ENCODE assay signal across 8 cellular contexts in the genomic region with DNA sequence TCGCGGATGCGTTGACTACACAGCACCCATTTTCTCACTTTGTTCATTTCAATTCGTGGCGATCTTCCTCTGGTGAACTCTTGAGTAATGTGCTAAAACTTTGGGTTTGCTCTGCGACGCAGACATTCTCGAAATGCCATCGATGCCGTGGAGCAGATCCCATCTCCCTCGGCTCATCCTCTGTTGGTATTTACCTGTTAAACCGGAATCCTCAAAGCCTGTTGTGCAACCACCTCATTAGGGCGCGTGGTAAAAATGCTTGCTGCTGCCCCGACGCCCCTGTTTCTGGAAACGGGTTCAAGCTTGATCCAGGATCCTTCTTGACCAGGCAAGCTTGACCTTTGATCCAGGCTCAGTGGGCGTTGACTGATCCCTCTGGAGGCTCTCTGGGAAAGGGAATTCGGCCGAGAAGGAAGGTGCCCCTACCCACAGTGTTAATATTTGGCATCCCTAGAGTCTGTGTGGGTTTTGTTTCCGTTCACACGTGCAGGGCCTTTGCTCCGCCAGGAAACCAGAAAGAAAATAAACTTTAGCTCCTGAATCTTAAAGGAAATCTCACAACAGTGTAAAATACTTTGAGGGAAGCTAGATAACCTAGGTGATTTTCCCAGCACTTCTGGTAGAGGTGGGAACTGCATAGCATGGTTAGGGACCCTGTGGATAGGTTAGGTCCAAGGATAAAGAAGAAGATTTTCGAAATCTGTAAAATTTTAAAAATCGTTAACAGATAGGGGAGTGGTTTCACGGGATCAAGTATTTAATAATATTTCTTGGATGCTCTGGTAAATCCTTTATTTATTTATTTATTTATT. TPM values are rescaled to one million over a fixed set of nuclear protein-coding genes. Genes with fewer than 3 reads are reported as not detected.
DNase-seq lines count a peak whose midpoint lies in the region; ATAC-seq, FAIRE-seq and TF ChIP-seq lines count a peak whose summit lies in the region.

No MANE protein-coding gene starts in this region.

- H3K9me3 ChIP-seq in psoas muscle = no peaks in the 10 kb centered on the region

- peaks cover 15% of the 10 kb centered on the region for H3K36me3 Mint-ChIP-seq in activated naive CD8-positive, alpha-beta T cell treated with anti-CD3 and anti-CD28 coated beads, Interleukin-2, amount 10 ng/mL, durations not matched to agents 7 days and 5 days

- peaks cover 4% of the 10 kb centered on the region; the same call in 1 of the 2 replicates for H3K36me3 ChIP-seq in ACC112 (ENCODE audit: insufficient read depth, low read length)
- H3K36me3 ChIP-seq in psoas muscle (ENCODE audit: insufficient read depth in 1 of 2, low read depth in 1 of 2) = no peaks in the 10 kb centered on the region

- intact Hi-C loops in left ventricle myocardium superior (cut with micrococcal nuclease) = no loop called here
- intact Hi-C loops in psoas muscle (cut with DNase I) = no loop called here

- TF ChIP-seq CTCF in psoas muscle (IDR thresholded peaks at IDR 0.05) = no peak

- H3K4me3 Mint-ChIP-seq in activated naive CD8-positive, alpha-beta T cell treated with anti-CD3 and anti-CD28 coated beads, Interleukin-2, amount 10 ng/mL, durations not matched to agents 7 days and 5 days = peak overlapping the region; percentile 97

- H3K4me1 ChIP-seq in ACC112 (ENCODE audit: control insufficient read depth, insufficient read depth, low read length, unreplicated experiment) = peaks cover 26% of the 10 kb centered on the region
- H3K4me1 ChIP-seq in psoas muscle = peaks cover 55% of the 10 kb centered on the region

- H3K27me3 ChIP-seq in ACC112 (ENCODE audit: insufficient read depth, low read length) (no peaks in the 10 kb centered on the region), psoas muscle (ENCODE audit: insufficient read depth in 3 of 3, low read length in 2 of 3) (no peaks in the 10 kb centered on the region)

- H3K4me3 ChIP-seq in ACC112 (ENCODE audit: low read depth, low read length) (peak overlapping the region; percentile 73), psoas muscle (peak overlapping the region; percentile 99)

- POLR2A ChIA-PET in activated naive CD8-positive, alpha-beta T cell treated with anti-CD3 and anti-CD28 coated beads, Interleukin-2, amount 10 ng/mL, durations not matched to agents 7 days and 5 days (lab: Charles Lee) = interaction anchor here (0.6 to 1.7 kb wide), 10 partner anchors 12 to 1482 kb away, joined by 3 to 7 read pairs (median 4); partner anchors contain the start of genes GPI, NUDT19 and UBA2

- WGBS in psoas muscle, 3 donors = 2% methylated on average over 26 of the region's 26 CpGs

- H3K27me3 Mint-ChIP-seq in activated naive CD8-positive, alpha-beta T cell treated with anti-CD3 and anti-CD28 coated beads, Interleukin-2, amount 10 ng/mL, durations not matched to agents 7 days and 5 days = peaks cover 2% of the 10 kb centered on the region

- no peak for TF ChIP-seq POLR2A in GM12892 (IDR thresholded peaks at IDR 0.05; ENCODE audit: low read depth, low read length)

- FAIRE-seq in GM12892 (lab: Jason Lieb, UNC) = peak; percentile 21

- ATAC-seq in activated naive CD8-positive, alpha-beta T cell treated with anti-CD3 and anti-CD28 coated beads, Interleukin-2, amount 10 ng/mL, durations not matched to agents 7 days and 5 days (ENCODE audit: low read depth) = no peak
- ATAC-seq in left ventricle myocardium superior (peak; percentile 7), psoas muscle (peak in 3 of 4 donors; percentile 6 to 7 (median 7)), GM18870 (IDR thresholded peaks at IDR 0.05; ENCODE audit: unreplicated experiment) (no peak)

- peaks cover 58% of the 10 kb centered on the region for H3K79me2 ChIP-seq in ACC112 (ENCODE audit: control insufficient read depth, insufficient read depth, low read length, unreplicated experiment)

- H3K27ac Mint-ChIP-seq in activated naive CD8-positive, alpha-beta T cell treated with anti-CD3 and anti-CD28 coated beads, Interleukin-2, amount 10 ng/mL, durations not matched to agents 7 days and 5 days = peak overlapping the region; percentile 95

- DNase-seq in GM12892 (ENCODE audit: insufficient read length) = no peak
- peak; percentile 66 for DNase-seq in NCI-H748 (lab: John Stamatoyannopoulos, UW; ENCODE audit: unreplicated experiment)
- no peak for DNase-seq in activated naive CD8-positive, alpha-beta T cell treated with anti-CD3 and anti-CD28 coated beads, Interleukin-2, amount 10 ng/mL, durations not matched to agents 7 days and 5 days
- DNase-seq in left ventricle myocardium superior = no peak
- peak; percentile 34 to 54 for DNase-seq in psoas muscle
- no peak for DNase-seq in NCI-H774 (lab: John Stamatoyannopoulos, UW)

- no peaks in the 10 kb centered on the region for H3K9me3 Mint-ChIP-seq in activated naive CD8-positive, alpha-beta T cell treated with anti-CD3 and anti-CD28 coated beads, Interleukin-2, amount 10 ng/mL, durations not matched to agents 7 days and 5 days

- peaks cover 42% of the 10 kb centered on the region for H3K4me1 Mint-ChIP-seq in activated naive CD8-positive, alpha-beta T cell treated with anti-CD3 and anti-CD28 coated beads, Interleukin-2, amount 10 ng/mL, durations not matched to agents 7 days and 5 days

- peak overlapping the region; percentile 89 for H2AFZ ChIP-seq in ACC112 (ENCODE audit: low read length, unreplicated experiment)

- H3K27ac ChIP-seq in ACC112 (ENCODE audit: low read depth, low read length) (peak overlapping the region; percentile 91), psoas muscle (peak overlapping the region; percentile 97)

RNA-seq across cellular contexts. Expression of gene LSM14A, which starts 1.0 kb away (rescaled TPM):
- 85.6 TPM for polyA plus RNA-seq in GM12892 (2012; ENCODE audit: missing spikeins)
- total RNA-seq in activated naive CD8-positive, alpha-beta T cell treated with anti-CD3 and anti-CD28 coated beads, Interleukin-2, amount 10 ng/mL, durations not matched to agents 7 days and 5 days = 100 to 1,000 TPM; 141 to 156 TPM
- total RNA-seq in left ventricle myocardium superior = 66.6 TPM
- total RNA-seq in psoas muscle = 100 to 1,000 TPM in 1 of 4 donors, 10 to 100 TPM in 3; 65.0 to 114 (median 83.1) TPM
- 100 to 1,000 TPM in 1 of 3 donors, 10 to 100 TPM in 2; 70.3 to 155 (median 87.5) TPM for polyA plus RNA-seq in psoas muscle

Comparison
In these comparisons a context has a peak if more than half of its experiments do, and no peak if none do; other contexts are left out.
1. DNase-seq: peak in NCI-H748 (single experiment) and psoas muscle (2 of 2); none in GM12892 (single experiment), activated naive CD8-positive, alpha-beta T cell treated with anti-CD3 and anti-CD28 coated beads, Interleukin-2, amount 10 ng/mL, durations not matched to agents 7 days and 5 days (single experiment), left ventricle myocardium superior (single experiment) and NCI-H774 (single experiment).
2. ATAC-seq: peak in left ventricle myocardium superior (single experiment) and psoas muscle (3 of 4); none in activated naive CD8-positive, alpha-beta T cell treated with anti-CD3 and anti-CD28 coated beads, Interleukin-2, amount 10 ng/mL, durations not matched to agents 7 days and 5 days (single experiment) and GM18870 (single experiment).